8 cellular contexts compared by ENCODE assay signal in genomic region chr7:107580716-107581383, GRCh38. TPM values are rescaled to one million over a fixed set of nuclear protein-coding genes. Genes with fewer than 3 reads are reported as not detected.
DNase-seq lines count a peak whose midpoint lies in the region; ATAC-seq, FAIRE-seq and TF ChIP-seq lines count a peak whose summit lies in the region.

No MANE protein-coding gene starts in this region.

- H3K4me2 ChIP-seq in hepatocyte = peak overlapping the region; percentile 89

- peak overlapping the region; percentile 86 for H3K4me3 ChIP-seq in WI38 (ENCODE audit: low read depth, low read length)
- peak overlapping the region; percentile 93 for H3K4me3 ChIP-seq in hepatocyte
- H3K4me3 ChIP-seq in small intestine (ENCODE audit: low read depth in 1 of 2, low read length in 2 of 2) = peak overlapping the region; percentile 87 to 91

- peak overlapping the region; percentile 91 for H3K27ac ChIP-seq in hepatocyte
- H3K27ac ChIP-seq in small intestine (ENCODE audit: low read depth in 1 of 2, low read length in 1 of 2) = peak overlapping the region; percentile 78 to 96

- H3K79me2 ChIP-seq in hepatocyte = peaks cover 6% of the 10 kb centered on the region

- ATAC-seq in GM21576 (IDR thresholded peaks at IDR 0.05; ENCODE audit: unreplicated experiment) = no peak

- H3K27me3 ChIP-seq in hepatocyte (no peaks in the 10 kb centered on the region), small intestine (ENCODE audit: control insufficient read depth in 2 of 2, insufficient read depth in 2 of 2, low read length in 2 of 2) (no peaks in the 10 kb centered on the region)

- H3K4me1 ChIP-seq in hepatocyte (ENCODE audit: insufficient read depth) (peaks cover 7% of the 10 kb centered on the region), small intestine (ENCODE audit: control insufficient read depth in 2 of 2, insufficient read depth in 1 of 2, low read depth in 1 of 2, low read length in 1 of 2) (peaks cover 0 to 4% of the 10 kb centered on the region in 2 donors)

- peak overlapping the region; percentile 99 for H2AFZ ChIP-seq in hepatocyte

- H3K36me3 ChIP-seq in hepatocyte (replicated peaks; ENCODE audit: insufficient read depth, low read depth) (no peaks in the 10 kb centered on the region), small intestine (ENCODE audit: control insufficient read depth in 2 of 2, insufficient read depth in 2 of 2, low read length in 2 of 2) (no peaks in the 10 kb centered on the region)

- FAIRE-seq in small intestine (lab: Jason Lieb, UNC) = no peak

- CTCF ChIA-PET in HEK293T (lab: Yijun Ruan, JAX) = no interaction called here

- WGBS in hepatocyte (ENCODE audit: low lambda C conversion rate, missing lambda C conversion rate) = 53% methylated on average over 10 of the region's 10 CpGs
- 11 to 32% (median 25%) methylated on average over 10 of the region's 10 CpGs for WGBS in small intestine, 3 donors

- POLR2A ChIA-PET in HEK293T (lab: Yijun Ruan, JAX) = interaction anchor here (0.6 to 1.5 kb wide), 2 partner anchors 12 to 17 kb away, joined by 3 to 5 read pairs; partner anchors contain the start of genes COG5 and DUS4L

- H3K9me3 ChIP-seq in hepatocyte (ENCODE audit: low read depth) (no peaks in the 10 kb centered on the region), small intestine (ENCODE audit: control insufficient read depth, low read depth) (no peaks in the 10 kb centered on the region)

- H3K9me2 ChIP-seq in hepatocyte (replicated peaks; ENCODE audit: insufficient read depth) = no peaks in the 10 kb centered on the region

- DNase-seq in HEK293T (ENCODE audit: extremely low spot score) = no peak
- DNase-seq in hepatocyte (ENCODE audit: low spot score) = no peak
- DNase-seq in small intestine = peak; percentile 52
- DNase-seq in T1000 (lab: John Stamatoyannopoulos, UW) = no peak
- no peak for DNase-seq in UCSD-AML1 (lab: John Stamatoyannopoulos, UW; ENCODE audit: unreplicated experiment)
- DNase-seq in activated gamma-delta T cell (lab: John Stamatoyannopoulos, UW) = no peak

- no peaks in the 10 kb centered on the region for H4K20me1 ChIP-seq in hepatocyte (ENCODE audit: insufficient read depth, poor library complexity, severe bottlenecking)

- TF ChIP-seq CTCF in WI38 (IDR thresholded peaks at IDR 0.05; ENCODE audit: low read depth, low read length) (no peak), hepatocyte (IDR thresholded peaks at IDR 0.05; ENCODE audit: poor library complexity) (no peak)

TF ChIP-seq in HEK293T, 16 proteins besides CTCF, POLR2A, EP300 and RAD21:
- TF ChIP-seq L3MBTL2 (conservative IDR thresholded peaks at IDR 0.05) = 0 out of 2 replicates have a peak, but pooled peaks have one; percentile 2
- no peak for TF ChIP-seq BHLHE40 (IDR thresholded peaks at IDR 0.05; ENCODE audit: borderline replicate concordance)

RNA-seq across cellular contexts. Expression of gene BCAP29, which starts 0.8 kb away (rescaled TPM):
- total RNA-seq in hepatocyte = 54.2 and 76.6 TPM in 2 replicates
- polyA plus RNA-seq in hepatocyte (27.5 and 35.1 TPM in 2 replicates), small intestine (10 to 100 TPM; 16.8 to 39.6 (median 18.6) TPM)

RNA-seq across cellular contexts. Expression of gene DUS4L, which starts 17.1 kb away (rescaled TPM):
- total RNA-seq in hepatocyte = 12.5 and 14.2 TPM in 2 replicates
- 5.4 and 6.3 TPM in 2 replicates for polyA plus RNA-seq in hepatocyte
- 1 to 10 TPM; 3.5 to 4.7 (median 3.8) TPM for polyA plus RNA-seq in small intestine

RNA-seq across cellular contexts. Expression of gene COG5, which starts 17.1 kb away (rescaled TPM):
- 53.5 and 82.2 TPM in 2 replicates for total RNA-seq in hepatocyte
- 12.7 and 15.8 TPM in 2 replicates for polyA plus RNA-seq in hepatocyte
- polyA plus RNA-seq in small intestine = 10 to 100 TPM; 10.3 to 13.4 (median 11.6) TPM
